ENCODE assay signal across 23 cellular contexts in the genomic region with DNA sequence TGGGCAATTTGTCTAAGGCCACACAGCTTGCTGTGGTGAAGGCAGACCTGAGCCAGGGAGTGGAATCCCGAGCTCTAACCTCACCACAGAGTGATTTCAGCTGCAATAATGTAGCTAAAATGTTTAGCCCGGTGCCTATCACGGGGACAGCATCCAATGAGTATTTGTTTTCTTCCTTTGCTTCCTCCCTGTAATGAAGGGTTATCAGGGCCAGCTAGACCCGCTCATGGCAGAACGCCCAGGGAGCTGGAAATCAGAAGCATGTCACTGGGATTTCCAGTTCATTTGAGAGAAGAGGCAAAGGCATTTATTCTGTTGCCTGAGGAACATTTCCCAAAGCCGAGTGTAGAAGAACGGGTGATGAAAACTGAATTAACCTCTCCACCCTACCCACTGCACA.
DNase-seq lines count a peak whose midpoint lies in the region; ATAC-seq and TF ChIP-seq lines count a peak whose summit lies in the region.
"Had no signal": no experiment of that assay in that cellular context is flagged by ENCODE, and none has a peak within 500 bp of the region (broad histone marks: within the 10 kb centered on the region; RNA-seq: fewer than 3 reads in every experiment).

No MANE protein-coding gene starts in this region.

- H3K9me3 ChIP-seq in right atrium auricular region: no peaks in the 10 kb centered on the region
- no peaks in the 10 kb centered on the region for H3K9me3 ChIP-seq in endodermal cell (ENCODE audit: control insufficient read depth, low read length)
- H3K9me3 ChIP-seq: BE2C, SK-N-SH had no signal

- no peak overlapping the region for H3K9ac ChIP-seq in endodermal cell (ENCODE audit: extremely low read depth, low read length, poor library complexity, severe bottlenecking)
- H3K9ac ChIP-seq: SK-N-SH had no signal

- H3K4me3 Mint-ChIP-seq in endodermal cell (no peak overlapping the region), T-cell (no peak overlapping the region)
- H3K4me3 Mint-ChIP-seq in natural killer cell treated with Interleukin-12 subunit alpha and Interleukin-12 subunit beta and Interleukin-15 and Interleukin-18, amount 100 ng/mL, for 72 hours: no peak overlapping the region
- H3K4me3 Mint-ChIP-seq: CD4-positive, CD25-positive, alpha-beta regulatory T cell; IgD-negative memory B cell had no signal

- CTCF ChIA-PET in T-cell (lab: Charles Lee): no interaction called here

- intact Hi-C loops in Right ventricle myocardium superior (cut with DNase I): no loop called here

- peak; percentile 46 for ATAC-seq in Right ventricle myocardium superior (ENCODE audit: poor library complexity)
- ATAC-seq in left lobe of liver: peak; percentile 44
- no peak for ATAC-seq in T-cell (replicated peaks in 1 of 4)
- no peak for ATAC-seq in GM21825 (IDR thresholded peaks at IDR 0.05; ENCODE audit: unreplicated experiment)
- no peak for ATAC-seq in natural killer cell treated with Interleukin-12 subunit alpha and Interleukin-12 subunit beta and Interleukin-15 and Interleukin-18, amount 100 ng/mL, for 72 hours
- ATAC-seq: GM12878, HCT116 had no signal

- H3K27ac ChIP-seq in right atrium auricular region: no peak overlapping the region
- H3K27ac ChIP-seq in endodermal cell (ENCODE audit: low read depth, low read length): no peak overlapping the region

- POLR2A ChIA-PET in T-cell (lab: Charles Lee): no interaction called here

- H3K27me3 Mint-ChIP-seq in endodermal cell (ENCODE audit: insufficient read depth): no peaks in the 10 kb centered on the region
- H3K27me3 Mint-ChIP-seq in T-cell: peaks cover 7 to 8% of the 10 kb centered on the region in 2 donors
- peaks cover 8 to 15% of the 10 kb centered on the region in 2 donors for H3K27me3 Mint-ChIP-seq in natural killer cell treated with Interleukin-12 subunit alpha and Interleukin-12 subunit beta and Interleukin-15 and Interleukin-18, amount 100 ng/mL, for 72 hours
- H3K27me3 Mint-ChIP-seq: CD4-positive, CD25-positive, alpha-beta regulatory T cell had no signal

- H3K9me3 Mint-ChIP-seq in endodermal cell (no peaks in the 10 kb centered on the region), T-cell (no peaks in the 10 kb centered on the region)
- H3K9me3 Mint-ChIP-seq in natural killer cell treated with Interleukin-12 subunit alpha and Interleukin-12 subunit beta and Interleukin-15 and Interleukin-18, amount 100 ng/mL, for 72 hours: no peaks in the 10 kb centered on the region
- H3K9me3 Mint-ChIP-seq: CD4-positive, CD25-positive, alpha-beta regulatory T cell; IgD-negative memory B cell had no signal

- H3K4me3 ChIP-seq in right atrium auricular region (no peak overlapping the region), endodermal cell (ENCODE audit: low read length) (no peak overlapping the region)
- H3K4me3 ChIP-seq: GM12878 had no signal

- H3K4me1 Mint-ChIP-seq in endodermal cell (no peaks in the 10 kb centered on the region), T-cell (no peaks in the 10 kb centered on the region)
- H3K4me1 Mint-ChIP-seq in natural killer cell treated with Interleukin-12 subunit alpha and Interleukin-12 subunit beta and Interleukin-15 and Interleukin-18, amount 100 ng/mL, for 72 hours (ENCODE audit: low read depth in 2 of 2): no peaks in the 10 kb centered on the region
- H3K4me1 Mint-ChIP-seq: CD4-positive, CD25-positive, alpha-beta regulatory T cell; IgD-negative memory B cell had no signal

- DNase-seq in Right ventricle myocardium superior (peak; percentile 72), right atrium auricular region (ENCODE audit: low spot score) (no peak), endodermal cell (peak; percentile 15), left lobe of liver (ENCODE audit: low spot score) (no peak), T-cell (no peak)
- no peak for DNase-seq in activated T-cell treated with anti-CD3 and anti-CD28 coated beads, Interleukin-2, amount 50 U/mL, for 48 hours
- DNase-seq in natural killer cell treated with Interleukin-12 subunit alpha and Interleukin-12 subunit beta and Interleukin-15 and Interleukin-18, amount 100 ng/mL, for 72 hours (ENCODE audit: low spot score): no peak
- DNase-seq: BE2C; CD4-positive, CD25-positive, alpha-beta regulatory T cell; DMS53; EL; GOT3; Karpas-422; NCI-H1048; NCI-H446; NCI-H69; NK-92 treated with Interleukin-12 subunit alpha and Interleukin-12 subunit beta, amount 100 ng/mL, for 24 hours; SHP77 treated with DMSO at 0.1 percent for 48 hours; SK-N-SH had no signal

- H3K4me1 ChIP-seq in right atrium auricular region: peaks cover 0 to 20% of the 10 kb centered on the region in 2 donors
- no peaks in the 10 kb centered on the region for H3K4me1 ChIP-seq in endodermal cell (ENCODE audit: control insufficient read depth, insufficient read depth, low read length)
- H3K4me1 ChIP-seq: BE2C had no signal

- WGBS in endodermal cell (ENCODE audit: insufficient coverage in 1 of 2, insufficient read length in 1 of 2), 2 experiments: 95 to 97% methylated on average over 7 of the region's 7 CpGs

- H3K27me3 ChIP-seq in right atrium auricular region (no peaks in the 10 kb centered on the region), endodermal cell (ENCODE audit: control insufficient read depth, insufficient read depth, low read length, poor library complexity, severe bottlenecking) (no peaks in the 10 kb centered on the region)
- H3K27me3 ChIP-seq: BE2C had no signal

- TF ChIP-seq CTCF in right atrium auricular region (IDR thresholded peaks at IDR 0.05) (no peak), endodermal cell (conservative IDR thresholded peaks at IDR 0.05) (no peak)

- H3K36me3 Mint-ChIP-seq in endodermal cell (ENCODE audit: low read depth): no peaks in the 10 kb centered on the region
- no peaks in the 10 kb centered on the region for H3K36me3 Mint-ChIP-seq in T-cell
- no peaks in the 10 kb centered on the region for H3K36me3 Mint-ChIP-seq in natural killer cell treated with Interleukin-12 subunit alpha and Interleukin-12 subunit beta and Interleukin-15 and Interleukin-18, amount 100 ng/mL, for 72 hours
- H3K36me3 Mint-ChIP-seq: CD4-positive, CD25-positive, alpha-beta regulatory T cell had no signal

- no peaks in the 10 kb centered on the region for H3K36me3 ChIP-seq in right atrium auricular region
- no peaks in the 10 kb centered on the region for H3K36me3 ChIP-seq in endodermal cell (ENCODE audit: control insufficient read depth, insufficient read depth, low read length)
- H3K36me3 ChIP-seq: BE2C had no signal

- H3K27ac Mint-ChIP-seq in endodermal cell (no peak overlapping the region), T-cell (no peak overlapping the region)
- no peak overlapping the region for H3K27ac Mint-ChIP-seq in natural killer cell treated with Interleukin-12 subunit alpha and Interleukin-12 subunit beta and Interleukin-15 and Interleukin-18, amount 100 ng/mL, for 72 hours
- H3K27ac Mint-ChIP-seq: IgD-negative memory B cell had no signal

Comparison
In these comparisons a context has a peak if more than half of its experiments do, and no peak if none do; other contexts are left out.
1. DNase-seq: peak in Right ventricle myocardium superior (single experiment) and endodermal cell (single experiment); none in right atrium auricular region (single experiment), left lobe of liver (single experiment), activated T-cell treated with anti-CD3 and anti-CD28 coated beads, Interleukin-2, amount 50 U/mL, for 48 hours (0 of 2), T-cell (0 of 34) and natural killer cell treated with Interleukin-12 subunit alpha and Interleukin-12 subunit beta and Interleukin-15 and Interleukin-18, amount 100 ng/mL, for 72 hours (single experiment).
2. ATAC-seq: peak in Right ventricle myocardium superior (single experiment) and left lobe of liver (single experiment); none in T-cell (0 of 4), GM21825 (single experiment) and natural killer cell treated with Interleukin-12 subunit alpha and Interleukin-12 subunit beta and Interleukin-15 and Interleukin-18, amount 100 ng/mL, for 72 hours (0 of 2).